ENCODE assay signal across 21 cellular contexts in genomic region chr15:66165856-66166255, GRCh38.
DNase-seq lines count a peak whose midpoint lies in the region; ATAC-seq, FAIRE-seq and TF ChIP-seq lines count a peak whose summit lies in the region.
"Had no signal": no experiment of that assay in that cellular context is flagged by ENCODE, and none has a peak within 500 bp of the region (broad histone marks: within the 10 kb centered on the region; RNA-seq: fewer than 3 reads in every experiment).

No MANE protein-coding gene starts in this region.

- peak; percentile 52 for DNase-seq in COLO668 (lab: John Stamatoyannopoulos, UW; ENCODE audit: unreplicated experiment)
- DNase-seq in NCI-H82 treated with DMSO at 0.1 percent for 48 hours (lab: John Stamatoyannopoulos, UW; ENCODE audit: unreplicated experiment) = peak; percentile 11
- DNase-seq in H1 (ENCODE audit: low read depth in 1 of 2, low spot score in 2 of 2) = no peak
- no peak for DNase-seq in NCI-H146 (lab: John Stamatoyannopoulos, UW)
- no peak for DNase-seq in Caco-2
- no peak for DNase-seq in NCI-H748 (lab: John Stamatoyannopoulos, UW; ENCODE audit: unreplicated experiment)
- DNase-seq: BE2C; CD8-positive, alpha-beta memory T cell; DMS53; Karpas-422; NCI-H1694 treated with DMSO at 0.1 percent for 48 hours; NCI-H446 treated with DMSO at 0.1 percent for 48 hours; NK-92 treated with Interleukin-12 subunit alpha and Interleukin-12 subunit beta, amount 100 ng/mL, for 24 hours; PC-3 had no signal

- no peak overlapping the region for H2BK120ac ChIP-seq in H1 (replicated peaks; ENCODE audit: low read depth, low read length)

- TF ChIP-seq EP300 in H1 (IDR thresholded peaks at IDR 0.05; ENCODE audit: borderline replicate concordance in 1 of 2, low read depth in 2 of 2, low read length in 2 of 2) = no peak

- no peak overlapping the region for H4K91ac ChIP-seq in H1 (replicated peaks; ENCODE audit: insufficient read length, low read length)

- H3K36me3 ChIP-seq in HEK293 (ENCODE audit: control insufficient read depth in 2 of 2, insufficient read depth in 1 of 2, low read length in 2 of 2) = no peaks in the 10 kb centered on the region
- H3K36me3 ChIP-seq in H1 (ENCODE audit: control insufficient read depth in 2 of 4, insufficient read depth in 4 of 4, low read length in 3 of 4) = no peaks in the 10 kb centered on the region
- H3K36me3 ChIP-seq in Caco-2 (ENCODE audit: control insufficient read depth, insufficient read depth, low read length) = no peaks in the 10 kb centered on the region
- H3K36me3 ChIP-seq: BE2C, HAP-1 had no signal

- H3K4me3 ChIP-seq in HEK293 (ENCODE audit: low read depth, low read length) (no peak overlapping the region), H1 (ENCODE audit: extremely low read depth in 1 of 4, insufficient read depth in 2 of 4, low read depth in 3 of 4, low read length in 4 of 4) (no peak overlapping the region), Caco-2 (ENCODE audit: low read depth, low read length) (no peak overlapping the region)
- H3K4me3 ChIP-seq: GM12878, HAP-1, SK-N-MC had no signal

- no peak overlapping the region for H2BK20ac ChIP-seq in H1 (ENCODE audit: low read length)

- H3K9me3 ChIP-seq in HEK293 (ENCODE audit: control insufficient read depth, insufficient read depth, low read depth, low read length) (no peaks in the 10 kb centered on the region), H1 (ENCODE audit: insufficient read depth in 2 of 2, low read depth in 1 of 2, low read length in 1 of 2) (no peaks in the 10 kb centered on the region), Caco-2 (no peaks in the 10 kb centered on the region)
- H3K9me3 ChIP-seq: BE2C, HAP-1 had no signal

- no peak overlapping the region for H3K23ac ChIP-seq in H1 (ENCODE audit: insufficient read length)

- H4K5ac ChIP-seq in H1 (ENCODE audit: insufficient read length, low read depth, low read length) = no peak overlapping the region

- H3K4me1 ChIP-seq in HEK293 (ENCODE audit: control insufficient read depth, insufficient read depth, low read length) (no peaks in the 10 kb centered on the region; the same call in 1 of the 2 replicates), H1 (replicated peaks in 1 of 4; ENCODE audit: control insufficient read depth in 3 of 4, insufficient read depth in 4 of 4, low read length in 3 of 4) (peaks cover 0 to 3% (median 0%) of the 10 kb centered on the region in 4 experiments; a peak in 1 of 7 replicates), Caco-2 (no peaks in the 10 kb centered on the region)
- H3K4me1 ChIP-seq: HAP-1 had no signal

- no peaks in the 10 kb centered on the region for H3K9me3 Mint-ChIP-seq in Caco-2 (ENCODE audit: unreplicated experiment)
- H3K9me3 Mint-ChIP-seq: CD8-positive, alpha-beta memory T cell; T-helper 1 cell treated with Interleukin-12 subunit alpha and Interleukin-12 subunit beta and Interleukin-4 antibody, amounts not matched to agents 30 μg/mL and 1 μg/mL, for 36 hours had no signal

- H3K23me2 ChIP-seq in H1 (ENCODE audit: low read depth, low read length) = no peaks in the 10 kb centered on the region

- intact Hi-C loops in Caco-2 (cut with micrococcal nuclease; ENCODE audit: unreplicated experiment) = no loop called here

- H3K79me1 ChIP-seq in H1 (ENCODE audit: low read depth, low read length) = peaks cover 3% of the 10 kb centered on the region; the same call in 1 of the 2 replicates

- no peaks in the 10 kb centered on the region for H3K4me1 Mint-ChIP-seq in Caco-2 (ENCODE audit: low read depth, unreplicated experiment)
- H3K4me1 Mint-ChIP-seq: CD8-positive, alpha-beta memory T cell had no signal

- 86% methylated on average over 6 of the region's 6 CpGs; no CpG with 5 or more reads in 1 of the 2 experiments for WGBS in H1 (ENCODE audit: extremely low coverage in 1 of 2, insufficient coverage in 1 of 2, insufficient read length in 1 of 2, insufficient replicate concordance in 2 of 2, low coverage in 1 of 2, low lambda C conversion rate in 2 of 2, missing lambda C conversion rate in 1 of 2), 2 experiments

- H2BK5ac ChIP-seq in H1 (ENCODE audit: low read depth, low read length) = no peak overlapping the region

- no peak overlapping the region for H3K9ac ChIP-seq in H1 (replicated peaks in 1 of 4; ENCODE audit: extremely low read depth in 1 of 4, low read depth in 3 of 4, low read length in 3 of 4)

- no peak overlapping the region for H2AK5ac ChIP-seq in H1 (ENCODE audit: low read depth, low read length)

- peaks cover 5% of the 10 kb centered on the region for H3K36me3 Mint-ChIP-seq in Caco-2 (ENCODE audit: insufficient read depth, unreplicated experiment)

- no peak for FAIRE-seq in H1 (lab: Jason Lieb, UNC)
- FAIRE-seq: GM12878, GM18507 had no signal

- no peak overlapping the region for H3K56ac ChIP-seq in H1 (replicated peaks; ENCODE audit: insufficient read length, low read depth, low read length)

- no peaks in the 10 kb centered on the region for H4K20me1 ChIP-seq in H1 (replicated peaks in 1 of 2; ENCODE audit: control insufficient read depth in 1 of 2, insufficient read depth in 2 of 2, low read length in 2 of 2)

- no TSS peak for BruUV-seq in Caco-2 (replicated peaks; lab: Mats Ljungman, UMichigan)

- H4K8ac ChIP-seq in H1 (ENCODE audit: extremely low read depth, insufficient read depth, low read length) = no peak overlapping the region

- H3K4me2 ChIP-seq in H1 (ENCODE audit: insufficient read depth in 1 of 2, low read depth in 2 of 2, low read length in 2 of 2) = no peak overlapping the region

- POLR2A ChIA-PET in HEK293 (lab: Yijun Ruan, JAX) (interaction anchor here (0.6 kb wide), 1 partner anchor 297 kb away, joined by 5 read pairs; no protein-coding TSS in a partner anchor), H1 (lab: Charles Lee; ENCODE audit: partially characterized antibody) (interaction anchor here (1.0 to 1.5 kb wide), 3 partner anchors 9 to 18 kb away, joined by 3 to 6 read pairs (median 3); no protein-coding TSS in a partner anchor), Caco-2 (lab: Charles Lee) (no interaction called here)

- no peak overlapping the region for H3K18ac ChIP-seq in H1 (ENCODE audit: extremely low read depth, low read length)

- no peak for TF ChIP-seq RAD21 in H1 (IDR thresholded peaks at IDR 0.05 in 1 of 2, conservative IDR thresholded peaks at IDR 0.05 in 1 of 2; ENCODE audit: low read depth in 2 of 2, low read length in 2 of 2)

- no peak overlapping the region for H2BK12ac ChIP-seq in H1 (ENCODE audit: low read depth, low read length)

- H3K4ac ChIP-seq in H1 (replicated peaks; ENCODE audit: insufficient read length, low read depth, low read length) = no peak overlapping the region

- no peak for ATAC-seq in GM19467 (IDR thresholded peaks at IDR 0.05; ENCODE audit: unreplicated experiment)
- ATAC-seq: GM12878, PC-3 had no signal

- H3K27me3 ChIP-seq in H1 (replicated peaks in 1 of 4; ENCODE audit: control insufficient read depth in 3 of 4, extremely low read depth in 1 of 4, insufficient read depth in 3 of 4, low read length in 3 of 4) (no peaks in the 10 kb centered on the region), Caco-2 (replicated peaks; ENCODE audit: control insufficient read depth, insufficient read depth, low read length) (no peaks in the 10 kb centered on the region)
- H3K27me3 ChIP-seq: BE2C had no signal

- H3K27ac Mint-ChIP-seq in Caco-2 (ENCODE audit: unreplicated experiment) = no peak overlapping the region
- H3K27ac Mint-ChIP-seq: CD8-positive, alpha-beta memory T cell; T-helper 1 cell treated with Interleukin-12 subunit alpha and Interleukin-12 subunit beta and Interleukin-4 antibody, amounts not matched to agents 30 μg/mL and 1 μg/mL, for 36 hours had no signal

- peaks cover 17% of the 10 kb centered on the region for H3K27me3 Mint-ChIP-seq in Caco-2 (ENCODE audit: insufficient read depth, unreplicated experiment)

- H3K79me2 ChIP-seq in H1 (ENCODE audit: control insufficient read depth in 1 of 2, insufficient read depth in 2 of 2, low read length in 2 of 2) = no peaks in the 10 kb centered on the region

- no peak for TF ChIP-seq CTCF in HEK293 (tag by site-specific recombination; IDR thresholded peaks at IDR 0.05)
- no peak for TF ChIP-seq CTCF in H1 (IDR thresholded peaks at IDR 0.05; ENCODE audit: control extremely low read depth in 1 of 3, insufficient read depth in 1 of 3, low read depth in 1 of 3, low read length in 3 of 3)
- TF ChIP-seq CTCF in Caco-2 (IDR thresholded peaks at IDR 0.05; ENCODE audit: insufficient read depth in 1 of 2, low read depth in 1 of 2, low read length in 1 of 2, severe bottlenecking in 1 of 2, unreplicated experiment in 1 of 2) = no peak

- H3K4me3 Mint-ChIP-seq in Caco-2 (ENCODE audit: unreplicated experiment) = no peak overlapping the region
- H3K4me3 Mint-ChIP-seq: CD8-positive, alpha-beta memory T cell; T-helper 1 cell treated with Interleukin-12 subunit alpha and Interleukin-12 subunit beta and Interleukin-4 antibody, amounts not matched to agents 30 μg/mL and 1 μg/mL, for 36 hours had no signal

- CTCF ChIA-PET in HEK293 (lab: Yijun Ruan, JAX) = interaction anchor here (0.6 to 1.4 kb wide), 2 partner anchors 122 to 126 kb away, joined by 3 read pairs; no protein-coding TSS in a partner anchor
- CTCF ChIA-PET in H1 (lab: Charles Lee; ENCODE audit: partially characterized antibody) = interaction anchor here (0.7 to 3.8 kb wide), 6 partner anchors 12 to 250 kb away, joined by 3 to 21 read pairs (median 3); no protein-coding TSS in a partner anchor
- CTCF ChIA-PET in Caco-2 (lab: Charles Lee) = no interaction called here

- no peak for TF ChIP-seq POLR2A in H1 (IDR thresholded peaks at IDR 0.05; ENCODE audit: control extremely low read depth in 1 of 2, low read depth in 2 of 2, low read length in 2 of 2)

- 0 out of 2 replicates have a peak overlapping the region, but pooled peaks have one; percentile 46 for H2BK15ac ChIP-seq in H1 (ENCODE audit: low read length)

- no peak overlapping the region for H3K14ac ChIP-seq in H1 (ENCODE audit: insufficient read length)

- no peak overlapping the region for H3K27ac ChIP-seq in HEK293 (ENCODE audit: extremely low read depth, low read depth, low read length)
- H3K27ac ChIP-seq in H1 (ENCODE audit: low read depth, low read length) = no peak overlapping the region
- H3K27ac ChIP-seq: SK-N-MC had no signal

- H2AFZ ChIP-seq in H1 (ENCODE audit: low read length) = no peak overlapping the region

TF ChIP-seq in HEK293, 187 proteins besides CTCF, POLR2A, EP300 and RAD21 (continues in another document):
- TF ChIP-seq ZNF571 (tag by site-specific recombination; IDR thresholded peaks at IDR 0.05) = no peak
- peak; percentile 24; the same call in 1 of the 2 replicates for TF ChIP-seq ZNF366 (tag by site-specific recombination; conservative IDR thresholded peaks at IDR 0.05)

TF ChIP-seq in H1, 55 proteins besides CTCF, POLR2A, EP300 and RAD21 (continues in another document):
- TF ChIP-seq BCL11A (IDR thresholded peaks at IDR 0.05; ENCODE audit: low read depth in 2 of 2, low read length in 2 of 2) (no peak), SIX5 (IDR thresholded peaks at IDR 0.05; ENCODE audit: low read depth, low read length) (no peak), NRF1 (IDR thresholded peaks at IDR 0.05; ENCODE audit: low read depth, low read length) (no peak), CBX5 (IDR thresholded peaks at IDR 0.05; ENCODE audit: low read depth, low read length) (no peak), SP4 (IDR thresholded peaks at IDR 0.05; ENCODE audit: low read length) (no peak), HDAC2 (IDR thresholded peaks at IDR 0.05; ENCODE audit: borderline replicate concordance in 1 of 2, low read depth in 2 of 2, low read length in 2 of 2) (no peak), CEBPB (IDR thresholded peaks at IDR 0.05; ENCODE audit: low read depth, low read length) (no peak)

Comparison
In these comparisons a context has a peak if more than half of its experiments do, and no peak if none do; other contexts are left out.
1. DNase-seq: peak in COLO668 (single experiment) and NCI-H82 treated with DMSO at 0.1 percent for 48 hours (single experiment); none in H1 (0 of 2), NCI-H146 (single experiment), Caco-2 (0 of 2) and NCI-H748 (single experiment).